Comparison of ENCODE assay signal across 8 cellular contexts in the genomic region with DNA sequence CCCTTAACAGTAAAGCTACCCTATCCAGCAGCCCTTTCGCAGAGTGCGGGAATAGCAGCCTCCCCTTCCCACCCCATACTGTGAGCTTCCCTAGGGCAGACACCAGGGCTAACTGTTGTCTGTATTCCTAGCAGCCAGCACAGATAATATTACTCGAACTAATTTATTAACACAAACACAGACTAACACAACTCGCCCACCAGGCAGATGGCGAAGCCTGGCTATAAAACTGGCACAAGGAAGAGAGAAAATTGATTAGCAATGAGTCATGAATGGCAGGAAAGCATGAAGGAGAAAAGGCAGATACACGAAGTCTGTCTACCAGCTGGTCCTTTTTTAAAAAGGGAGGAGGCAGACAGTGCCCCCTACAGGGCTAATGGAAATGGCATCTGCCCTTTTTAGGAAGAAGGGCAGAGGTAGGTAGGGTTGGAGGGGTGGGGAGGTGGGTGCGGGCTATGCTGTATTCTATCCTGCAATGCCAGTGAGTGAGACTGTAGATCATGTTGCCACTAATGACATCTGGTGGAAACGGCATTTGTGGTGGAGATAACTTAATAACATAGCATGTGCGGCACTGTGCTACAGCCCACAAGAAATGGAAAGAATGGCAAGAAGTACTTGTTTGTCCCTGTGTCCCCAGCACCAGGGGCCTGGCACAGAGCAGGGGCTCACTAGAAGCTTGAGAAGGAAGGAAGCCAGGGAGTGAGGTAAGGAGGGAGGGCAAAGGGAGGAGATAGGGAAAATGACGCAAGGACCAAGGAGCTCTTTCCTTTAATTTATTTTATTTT. TPM values are rescaled to one million over a fixed set of nuclear protein-coding genes. Genes with fewer than 3 reads are reported as not detected.
A peak's percentile ranks its signal among the peaks of the same experiment; 100 is the strongest.
DNase-seq lines count a peak whose midpoint lies in the region; ATAC-seq and TF ChIP-seq lines count a peak whose summit lies in the region.

No MANE protein-coding gene starts in this region.

- no peaks in the 10 kb centered on the region for H3K4me1 ChIP-seq in HAP-1
- peaks cover 15 to 32% of the 10 kb centered on the region in 2 donors for H3K4me1 ChIP-seq in thoracic aorta (ENCODE audit: control insufficient read depth in 1 of 2, low read depth in 2 of 2)

- H3K36me3 ChIP-seq in HAP-1 (replicated peaks) (no peaks in the 10 kb centered on the region), thoracic aorta (no peaks in the 10 kb centered on the region)

- no peaks in the 10 kb centered on the region for H3K36me3 Mint-ChIP-seq in nephron progenitor cell (ENCODE audit: low read depth)

- H3K27me3 ChIP-seq in HAP-1 (ENCODE audit: low read depth) (no peaks in the 10 kb centered on the region), thoracic aorta (replicated peaks; ENCODE audit: insufficient read depth) (no peaks in the 10 kb centered on the region)

- H3K9me3 Mint-ChIP-seq in nephron progenitor cell = peaks cover 7% of the 10 kb centered on the region

- ATAC-seq in thoracic aorta (ENCODE audit: insufficient number of reproducible peaks, low FRiP score, low read depth) (no peak), HG03280 (IDR thresholded peaks at IDR 0.05; ENCODE audit: unreplicated experiment) (no peak)

- H3K27ac ChIP-seq in thoracic aorta = peak overlapping the region; percentile 85 to 88

- H3K9me3 ChIP-seq in HAP-1 (no peaks in the 10 kb centered on the region), thoracic aorta (no peaks in the 10 kb centered on the region)

- in situ Hi-C loops in HAP-1 (cut with MboI; ENCODE audit: low sequenced_read_pairs) = no loop called here

- DNase-seq in AG20443 (ENCODE audit: low spot score) (peak; percentile 72), HAP-1 (ENCODE audit: low spot score in 2 of 2) (peak; percentile 39 to 80), NOMO-1 (lab: John Stamatoyannopoulos, UW; ENCODE audit: unreplicated experiment in 2 of 2) (peak; percentile 51 to 80), epithelial cell of proximal tubule (ENCODE audit: low read depth) (peak; percentile 71), nephron progenitor cell (peak; percentile 63), thoracic aorta (ENCODE audit: low spot score) (no peak)
- DNase-seq in activated CD8-positive, alpha-beta memory T cell treated with anti-CD3 and anti-CD28 coated beads for 4 hours (ENCODE audit: low read depth in 2 of 2) = peak; percentile 8 to 24

- no peak overlapping the region for H3K27ac Mint-ChIP-seq in nephron progenitor cell

- H3K4me1 Mint-ChIP-seq in nephron progenitor cell = peaks cover 5% of the 10 kb centered on the region

- H3K4me3 Mint-ChIP-seq in nephron progenitor cell = peak overlapping the region; percentile 21

- H3K27me3 Mint-ChIP-seq in nephron progenitor cell (ENCODE audit: low read depth, poor library complexity) = peaks cover 25% of the 10 kb centered on the region

- H3K4me3 ChIP-seq in HAP-1 (no peak overlapping the region), epithelial cell of proximal tubule (ENCODE audit: low read depth, low read length) (no peak overlapping the region), thoracic aorta (peak overlapping the region; percentile 41)

- TF ChIP-seq CTCF in epithelial cell of proximal tubule (conservative IDR thresholded peaks at IDR 0.05; ENCODE audit: low read depth, low read length) (peak; percentile 91), nephron progenitor cell (IDR thresholded peaks at IDR 0.05) (peak; percentile 63), thoracic aorta (IDR thresholded peaks at IDR 0.05) (peak; percentile 86)

RNA-seq across cellular contexts. Expression of gene CTPS1, which starts 30.6 kb away (rescaled TPM):
- total RNA-seq in epithelial cell of proximal tubule (53.3 and 61.6 TPM in 2 replicates), thoracic aorta (10 to 100 TPM; 79.2 to 84.4 TPM)
